Comparison of ENCODE assay signal across 12 cellular contexts in the genomic region with DNA sequence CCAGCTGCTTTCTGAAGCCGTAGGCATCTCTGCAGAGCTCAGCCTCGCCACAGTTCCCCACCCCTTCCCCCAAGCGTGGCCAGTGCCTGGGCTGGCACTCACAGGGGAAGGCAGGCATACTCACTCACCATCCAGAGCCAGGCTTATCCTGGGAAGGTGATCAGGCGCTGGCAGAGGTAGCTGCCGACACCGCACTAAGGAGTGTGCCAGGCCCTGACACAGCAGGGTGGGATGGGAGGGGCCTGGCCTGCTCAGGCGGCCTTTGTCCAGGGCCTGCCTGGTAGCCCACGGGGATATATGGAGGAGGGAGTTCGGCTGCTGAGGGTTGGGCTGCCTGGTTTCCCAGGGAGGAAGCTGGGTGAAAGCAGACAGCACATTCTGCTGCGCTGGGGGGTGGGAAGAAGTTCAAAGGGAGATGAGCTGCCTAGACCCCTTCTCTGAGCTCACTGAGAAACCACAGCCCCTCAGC. TPM values are rescaled to one million over a fixed set of nuclear protein-coding genes. Genes with fewer than 3 reads are reported as not detected.
A peak's percentile ranks its signal among the peaks of the same experiment; 100 is the strongest.
DNase-seq lines count a peak whose midpoint lies in the region; ATAC-seq, FAIRE-seq and TF ChIP-seq lines count a peak whose summit lies in the region.
"Had no signal": no experiment of that assay in that cellular context is flagged by ENCODE, and none has a peak within 500 bp of the region (broad histone marks: within the 10 kb centered on the region; RNA-seq: fewer than 3 reads in every experiment).

No MANE protein-coding gene starts in this region.

- TF ChIP-seq EP300 in HepG2 (IDR thresholded peaks at IDR 0.05; ENCODE audit: low read depth in 2 of 2, low read length in 2 of 2) (no peak), HepG2 (CRISPR knock-in tag; IDR thresholded peaks at IDR 0.05; ENCODE audit: borderline replicate concordance) (no peak)

- H3K4me2 ChIP-seq in mammary epithelial cell (ENCODE audit: insufficient read depth, low read depth, low read length) (peak overlapping the region; percentile 49), HepG2 (ENCODE audit: low read depth, low read length) (no peak overlapping the region; the same call in 1 of the 2 replicates)

- peaks cover 61% of the 10 kb centered on the region for H3K36me3 Mint-ChIP-seq in T-helper 2 cell treated with Interferon-gamma antibody and Interleukin-4, amounts not matched to agents 5 μg/mL and 100 μg/mL, for 36 hours (ENCODE audit: low read depth)

- H3K27ac ChIP-seq in mammary epithelial cell (ENCODE audit: insufficient read depth, low read depth, low read length) (peak overlapping the region; percentile 34), HepG2 (ENCODE audit: extremely low read length, insufficient read depth, low read length) (no peak overlapping the region), substantia nigra (ENCODE audit: low read depth, low read length, poor library complexity, severe bottlenecking) (peak overlapping the region; percentile 80)

- no peaks in the 10 kb centered on the region for H3K9me3 Mint-ChIP-seq in T-helper 2 cell treated with Interferon-gamma antibody and Interleukin-4, amounts not matched to agents 5 μg/mL and 100 μg/mL, for 36 hours

- in situ Hi-C loops in mammary epithelial cell (cut with MboI; ENCODE audit: low sequenced_read_pairs in 2 of 2) (no loop called here), HepG2 (cut with HindIII; ENCODE audit: extremely low pct_ligation_motif_present, low pct_unique_long_range_greater_than_20kb) (no loop called here)

- H3K27ac Mint-ChIP-seq in T-helper 2 cell treated with Interferon-gamma antibody and Interleukin-4, amounts not matched to agents 5 μg/mL and 100 μg/mL, for 36 hours = peak overlapping the region; percentile 78

- TF ChIP-seq CTCF in mammary epithelial cell (conservative IDR thresholded peaks at IDR 0.05 in 1 of 2, IDR thresholded peaks at IDR 0.05 in 1 of 2; ENCODE audit: extremely low read depth in 1 of 2, insufficient read depth in 1 of 2, low read depth in 1 of 2, low read length in 2 of 2) (no peak), HepG2 (CRISPR knock-in tag; IDR thresholded peaks at IDR 0.05) (no peak)

- BruUV-seq in mammary epithelial cell (replicated peaks; lab: Mats Ljungman, UMichigan) = no TSS peak
- no TSS peak for BruUV-seq in HepG2 (replicated peaks; lab: Mats Ljungman, UMichigan)

- H3K36me3 ChIP-seq in mammary epithelial cell (ENCODE audit: insufficient read depth, low read length) (no peaks in the 10 kb centered on the region), HepG2 (replicated peaks in 1 of 2; ENCODE audit: control insufficient read depth in 1 of 2, insufficient read depth in 2 of 2, low read length in 2 of 2) (no peaks in the 10 kb centered on the region)

- H3K4me3 ChIP-seq in mammary epithelial cell (replicated peaks in 1 of 3; ENCODE audit: insufficient read depth in 1 of 3, low read depth in 2 of 3, low read length in 3 of 3) (no peak overlapping the region), HepG2 (replicated peaks in 1 of 3; ENCODE audit: insufficient read depth in 1 of 3, low read depth in 2 of 3, low read length in 3 of 3) (no peak overlapping the region)

- ATAC-seq in HepG2 (peak; percentile 6; the same call in 1 of the 3 replicates), HG03025 (IDR thresholded peaks at IDR 0.05; ENCODE audit: low FRiP score, unreplicated experiment) (no peak), HG02798 (IDR thresholded peaks at IDR 0.05; ENCODE audit: poor library complexity, unreplicated experiment) (no peak)

- H2AFZ ChIP-seq in mammary epithelial cell (ENCODE audit: low read depth, low read length) (peak overlapping the region; percentile 43), HepG2 (ENCODE audit: low read length) (no peak overlapping the region)

- H3K4me1 Mint-ChIP-seq in T-helper 2 cell treated with Interferon-gamma antibody and Interleukin-4, amounts not matched to agents 5 μg/mL and 100 μg/mL, for 36 hours (ENCODE audit: low read depth) = peaks cover 59% of the 10 kb centered on the region

- H4K20me1 ChIP-seq in mammary epithelial cell (ENCODE audit: insufficient read depth, low read length) = no peaks in the 10 kb centered on the region
- H4K20me1 ChIP-seq in HepG2 (ENCODE audit: insufficient read depth, low read length) = no peaks in the 10 kb centered on the region

- CTCF ChIA-PET in mammary epithelial cell (lab: Charles Lee; ENCODE audit: low non-redundant PET) = no interaction called here
- CTCF ChIA-PET in HepG2 (lab: Yijun Ruan, JAX; ENCODE audit: low intra/inter-chr PET ratio, low total read pairs) = no interaction called here

- H3K27me3 Mint-ChIP-seq in T-helper 2 cell treated with Interferon-gamma antibody and Interleukin-4, amounts not matched to agents 5 μg/mL and 100 μg/mL, for 36 hours (ENCODE audit: low read depth) = no peaks in the 10 kb centered on the region

- H3K4me3 Mint-ChIP-seq in T-helper 2 cell treated with Interferon-gamma antibody and Interleukin-4, amounts not matched to agents 5 μg/mL and 100 μg/mL, for 36 hours = peak overlapping the region; percentile 58

- TF ChIP-seq RAD21 in HepG2 (CRISPR knock-in tag; IDR thresholded peaks at IDR 0.05) = no peak

- no peak overlapping the region for H3K9ac ChIP-seq in mammary epithelial cell (ENCODE audit: insufficient read depth, low read length)
- no peak overlapping the region for H3K9ac ChIP-seq in HepG2 (ENCODE audit: insufficient read depth, low read depth, low read length)

- H3K27me3 ChIP-seq in mammary epithelial cell (ENCODE audit: insufficient read depth, low read length) (no peaks in the 10 kb centered on the region), HepG2 (ENCODE audit: control insufficient read depth in 1 of 2, insufficient read depth in 2 of 2, low read length in 2 of 2) (peaks cover 6 to 33% of the 10 kb centered on the region in 2 experiments; a peak in 3 of 5 replicates)

- no peak for TF ChIP-seq POLR2A in HepG2 (IDR thresholded peaks at IDR 0.05; ENCODE audit: insufficient read depth in 1 of 2, low read depth in 2 of 2, low read length in 2 of 2)

- POLR2A ChIA-PET in HepG2 (lab: Yijun Ruan, JAX) = no interaction called here

- intact Hi-C loops in mammary epithelial cell (cut with micrococcal nuclease) = no loop called here
- intact Hi-C loops in HepG2 (cut with micrococcal nuclease; ENCODE audit: unreplicated experiment) = no loop called here

- H3K4me1 ChIP-seq in mammary epithelial cell (ENCODE audit: insufficient read depth, low read length) = peaks cover 31% of the 10 kb centered on the region
- peaks cover 53% of the 10 kb centered on the region for H3K4me1 ChIP-seq in HepG2 (ENCODE audit: insufficient read depth, low read length)

- DNase-seq in T-helper 2 cell treated with Interferon-gamma antibody and Interleukin-4, amounts not matched to agents 5 μg/mL and 100 μg/mL, for 36 hours (ENCODE audit: low spot score) = no peak
- DNase-seq in T-helper 2 cell (no peak), mammary epithelial cell (peak; percentile 48), HepG2 (ENCODE audit: low spot score) (no peak), substantia nigra (lab: John Stamatoyannopoulos, UW) (peak in 25 of 49 donors; percentile 24 to 71 (median 46))
- DNase-seq in activated effector memory CD4-positive, alpha-beta T cell treated with Interleukin-2 at 50 U/mL for 16 hours = no peak
- DNase-seq: activated CD4-positive, alpha-beta T cell treated with anti-CD3 and anti-CD28 coated beads for 1 hour; cortex of kidney; stimulated activated CD4-positive, alpha-beta T cell treated with anti-CD3 and anti-CD28 coated beads, Interleukin-4, amount 100 ng/mL, for 24 hours had no signal

- 18% methylated on average over 2 of the region's 10 CpGs for WGBS in mammary epithelial cell (ENCODE audit: low coverage, missing lambda C conversion rate)
- WGBS in HepG2 (ENCODE audit: low lambda C conversion rate) = 17% methylated on average over 4 of the region's 10 CpGs

- dilution Hi-C loops in mammary epithelial cell (cut with HindIII; ENCODE audit: low sequenced_read_pairs) = loop anchor here (5.0 kb wide), 1 partner anchor 80 kb away; no protein-coding TSS in a partner anchor

- no peaks in the 10 kb centered on the region for H3K9me3 ChIP-seq in mammary epithelial cell (replicated peaks; ENCODE audit: insufficient read depth, low read length)
- H3K9me3 ChIP-seq in HepG2 (ENCODE audit: low read length) = no peaks in the 10 kb centered on the region

- FAIRE-seq in HepG2 (lab: Jason Lieb, UNC) = no peak

- no peaks in the 10 kb centered on the region for H3K79me2 ChIP-seq in mammary epithelial cell (ENCODE audit: insufficient read depth, low read length)
- H3K79me2 ChIP-seq in HepG2 (ENCODE audit: insufficient read depth, low read length) = no peaks in the 10 kb centered on the region

RNA-seq across cellular contexts. Expression of gene VSIR, which starts 15.8 kb away (rescaled TPM):
- total RNA-seq in mammary epithelial cell (10 to 100 TPM; 39.9 to 77.8 TPM), HepG2 (2016; rRNA removed; fragmentation: Illumina TruSeq; extraction: Trizol) (0.36 and 0.44 TPM in 2 replicates)
- polyA plus RNA-seq in mammary epithelial cell (26.5 TPM), HepG2 (2011; rRNA removed) (3.2 and 3.8 TPM in 2 replicates)
- 31.0 TPM for polyA minus RNA-seq in mammary epithelial cell
- 0.26 TPM in 1 of 2 replicates, not detected in the other for total RNA-seq in HepG2 (2016; cell fraction: cytosol; rRNA removed; fragmentation: Illumina TruSeq; extraction: Trizol; ENCODE audit: low read depth)
- total RNA-seq in HepG2 (2016; cell fraction: insoluble cytoplasmic fraction; rRNA removed; fragmentation: Illumina TruSeq; extraction: Trizol) = 0.41 TPM in 1 of 2 replicates, not detected in the other
- total RNA-seq in HepG2 (2016; cell fraction: membrane; rRNA removed; fragmentation: Illumina TruSeq; extraction: Trizol) = 0.14 TPM in 1 of 2 replicates, not detected in the other
- 0.16 and 0.19 TPM in 2 replicates for total RNA-seq in HepG2 (2016; cell fraction: nucleus; rRNA removed; fragmentation: Illumina TruSeq; extraction: Trizol)
- 2.2 and 3.9 TPM in 2 replicates for polyA plus RNA-seq in HepG2 (2011; cell fraction: cytosol; rRNA removed)
- 2.1 and 3.3 TPM in 2 replicates for polyA plus RNA-seq in HepG2 (2011; cell fraction: nucleus; rRNA removed)
- 0.35 and 0.81 TPM in 2 replicates for polyA plus RNA-seq in HepG2 (2012)
- polyA plus RNA-seq in HepG2 (2016; cell fraction: cytosol; fragmentation: Illumina TruSeq; extraction: Trizol; ENCODE audit: low read depth) = 0.18 and 0.35 TPM in 2 replicates
- polyA plus RNA-seq in HepG2 (2016; cell fraction: insoluble cytoplasmic fraction; fragmentation: Illumina TruSeq; extraction: Trizol; ENCODE audit: low read depth) = 0.23 TPM in 1 of 2 replicates, not detected in the other
- 0.14 and 0.38 TPM in 2 replicates for polyA plus RNA-seq in HepG2 (2016; cell fraction: membrane; fragmentation: Illumina TruSeq; extraction: Trizol; ENCODE audit: low read depth)
- polyA plus RNA-seq in HepG2 (2016; cell fraction: nucleus; fragmentation: Illumina TruSeq; extraction: Trizol; ENCODE audit: insufficient read depth, low read depth) = 0.32 and 1.1 TPM in 2 replicates
- polyA minus RNA-seq in HepG2 (2011; rRNA and poly(A)+ RNA removed; ENCODE audit: low replicate concordance) = 4.6 and 6.5 TPM in 2 replicates
- 3.0 and 4.5 TPM in 2 replicates for polyA minus RNA-seq in HepG2 (2011; cell fraction: cytosol; rRNA and poly(A)+ RNA removed)
- polyA minus RNA-seq in HepG2 (2011; cell fraction: nucleus; rRNA and poly(A)+ RNA removed) = 1.9 and 2.3 TPM in 2 replicates

RNA-seq across cellular contexts. Expression of gene C10orf105, which starts 37.9 kb away (rescaled TPM):
- total RNA-seq in mammary epithelial cell = under 1 TPM in 1 of 2 donors, not detected in 1; under 0.01 TPM
- not detected for polyA plus RNA-seq in mammary epithelial cell
- polyA minus RNA-seq in mammary epithelial cell = not detected
- total RNA-seq in HepG2 (2016; rRNA removed; fragmentation: Illumina TruSeq; extraction: Trizol) = not detected in 2 replicates
- not detected in 2 replicates for total RNA-seq in HepG2 (2016; cell fraction: cytosol; rRNA removed; fragmentation: Illumina TruSeq; extraction: Trizol; ENCODE audit: low read depth)
- not detected in 2 replicates for total RNA-seq in HepG2 (2016; cell fraction: insoluble cytoplasmic fraction; rRNA removed; fragmentation: Illumina TruSeq; extraction: Trizol)
- not detected in 2 replicates for total RNA-seq in HepG2 (2016; cell fraction: membrane; rRNA removed; fragmentation: Illumina TruSeq; extraction: Trizol)
- not detected in 2 replicates for total RNA-seq in HepG2 (2016; cell fraction: nucleus; rRNA removed; fragmentation: Illumina TruSeq; extraction: Trizol)
- polyA plus RNA-seq in HepG2 (2011; rRNA removed) = not detected in 2 replicates
- polyA plus RNA-seq in HepG2 (2011; cell fraction: cytosol; rRNA removed) = not detected in 2 replicates
- polyA plus RNA-seq in HepG2 (2011; cell fraction: nucleus; rRNA removed) = not detected in 2 replicates
- polyA plus RNA-seq in HepG2 (2012) = not detected in 2 replicates
- polyA plus RNA-seq in HepG2 (2016; cell fraction: cytosol; fragmentation: Illumina TruSeq; extraction: Trizol; ENCODE audit: low read depth) = not detected in 2 replicates
- polyA plus RNA-seq in HepG2 (2016; cell fraction: insoluble cytoplasmic fraction; fragmentation: Illumina TruSeq; extraction: Trizol; ENCODE audit: low read depth) = not detected in 2 replicates
- polyA plus RNA-seq in HepG2 (2016; cell fraction: membrane; fragmentation: Illumina TruSeq; extraction: Trizol; ENCODE audit: low read depth) = not detected in 2 replicates
- polyA plus RNA-seq in HepG2 (2016; cell fraction: nucleus; fragmentation: Illumina TruSeq; extraction: Trizol; ENCODE audit: insufficient read depth, low read depth) = not detected in 2 replicates
- not detected in 2 replicates for polyA minus RNA-seq in HepG2 (2011; rRNA and poly(A)+ RNA removed; ENCODE audit: low replicate concordance)
- not detected in 2 replicates for polyA minus RNA-seq in HepG2 (2011; cell fraction: cytosol; rRNA and poly(A)+ RNA removed)
- not detected in 2 replicates for polyA minus RNA-seq in HepG2 (2011; cell fraction: nucleus; rRNA and poly(A)+ RNA removed)
- total RNA-seq: NCI-H460 had no signal

Comparison
In these comparisons a context has a peak if more than half of its experiments do, and no peak if none do; other contexts are left out.
1. DNase-seq: peak in mammary epithelial cell (single experiment) and substantia nigra (25 of 49); none in T-helper 2 cell treated with Interferon-gamma antibody and Interleukin-4, amounts not matched to agents 5 μg/mL and 100 μg/mL, for 36 hours (single experiment), T-helper 2 cell (0 of 5), HepG2 (single experiment) and activated effector memory CD4-positive, alpha-beta T cell treated with Interleukin-2 at 50 U/mL for 16 hours (single experiment).
2. RNA of gene VSIR, which starts 15.8 kb away (total RNA-seq): 39.9 to 77.8 TPM in mammary epithelial cell; 0.14 to 0.44 TPM in HepG2; every median in the first group is over 10 times any median in the second.